29 cellular contexts compared by ENCODE assay signal in the genomic region with DNA sequence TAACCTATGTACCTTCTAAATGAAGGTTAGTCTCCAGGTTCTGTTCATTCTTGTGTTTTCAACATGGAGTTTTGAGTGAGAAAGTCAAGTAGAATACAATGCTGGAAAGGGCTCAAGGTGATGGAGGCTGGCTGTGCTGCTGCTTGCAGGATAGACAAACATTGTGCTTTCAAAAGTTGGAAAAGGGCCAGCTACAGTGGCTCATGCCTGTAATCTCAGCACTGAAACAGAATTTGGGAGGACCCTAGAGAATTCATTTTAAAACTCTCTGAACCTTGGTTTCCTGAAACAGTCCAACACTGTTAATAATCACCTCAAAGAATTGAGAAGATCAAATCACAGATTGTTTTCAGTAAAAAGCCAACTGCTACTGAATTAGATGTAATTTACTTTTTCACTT. TPM values are rescaled to one million over a fixed set of nuclear protein-coding genes. Genes with fewer than 3 reads are reported as not detected.
DNase-seq lines count a peak whose midpoint lies in the region; ATAC-seq and TF ChIP-seq lines count a peak whose summit lies in the region.
"Had no signal": no experiment of that assay in that cellular context is flagged by ENCODE, and none has a peak within 500 bp of the region (broad histone marks: within the 10 kb centered on the region; RNA-seq: fewer than 3 reads in every experiment).

No MANE protein-coding gene starts in this region.

- no peaks in the 10 kb centered on the region for H3K9me3 Mint-ChIP-seq in chondrocyte (ENCODE audit: low read depth)
- H3K9me3 Mint-ChIP-seq in activated T-helper 2 cell treated with anti-CD3 and anti-CD28 coated beads, Interferon-gamma antibody, Interleukin-2, Interleukin-4, amounts not matched to agents 10 μg/mL and 5 μg/mL and 100 μg/mL, durations not matched to agents 14 hours and 24 hours and 36 hours, result no peaks in the 10 kb centered on the region
- H3K9me3 Mint-ChIP-seq: activated naive CD4-positive, alpha-beta T cell treated with anti-CD3 and anti-CD28 coated beads, Interleukin-2, amount 10 ng/mL, durations not matched to agents 7 days and 5 days; CD8-positive, alpha-beta T cell; neural crest cell; T-helper 1 cell treated with Interleukin-12 subunit alpha and Interleukin-12 subunit beta and Interleukin-4 antibody, amounts not matched to agents 30 μg/mL and 1 μg/mL, for 36 hours had no signal

- peaks cover 83% of the 10 kb centered on the region for H3K36me3 ChIP-seq in BLaER1

- peak overlapping the region; percentile 65 for H3K4me2 ChIP-seq in BLaER1
- H3K4me2 ChIP-seq: smooth muscle cell had no signal

- no peak for TF ChIP-seq CTCF in chondrocyte (IDR thresholded peaks at IDR 0.05)

- DNase-seq in NCI-H2029 treated with DMSO at 0.1 percent for 48 hours (lab: John Stamatoyannopoulos, UW) (peak; percentile 18), epithelial cell of prostate (ENCODE audit: low read depth, low spot score) (no peak), ACHN (no peak), activated gamma-delta T cell (lab: John Stamatoyannopoulos, UW) (no peak), chondrocyte (ENCODE audit: low spot score) (no peak)
- no peak for DNase-seq in activated T-helper 2 cell treated with anti-CD3 and anti-CD28 coated beads, Interferon-gamma antibody, Interleukin-2, Interleukin-4, amounts not matched to agents 10 μg/mL and 5 μg/mL and 100 μg/mL, durations not matched to agents 14 hours and 24 hours and 36 hours (ENCODE audit: low spot score)
- DNase-seq: activated CD4-positive, alpha-beta T cell treated with anti-CD3 and anti-CD28 coated beads, Interleukin-2, amount 50 U/mL, for 1 hour; activated CD8-positive, alpha-beta memory T cell treated with anti-CD3 and anti-CD28 coated beads, Interleukin-2, amount 50 U/mL, for 48 hours; activated naive CD4-positive, alpha-beta T cell treated with anti-CD3 and anti-CD28 coated beads, Interleukin-2, amount 10 ng/mL, durations not matched to agents 7 days and 5 days; CD8-positive, alpha-beta T cell; cerebellar nuclear complex; DMS53; effector memory CD4-positive, alpha-beta T cell; GF-D8; heart left ventricle; NCI-H1417 treated with DMSO at 0.1 percent for 48 hours; NCI-H345; psoas muscle; stimulated activated CD4-positive, alpha-beta T cell treated with anti-CD3 and anti-CD28 coated beads, Interleukin-4, amount 100 ng/mL, for 24 hours; upper lobe of left lung had no signal

- no peak overlapping the region for H3K27ac Mint-ChIP-seq in chondrocyte (ENCODE audit: unreplicated experiment)
- H3K27ac Mint-ChIP-seq in activated T-helper 2 cell treated with anti-CD3 and anti-CD28 coated beads, Interferon-gamma antibody, Interleukin-2, Interleukin-4, amounts not matched to agents 10 μg/mL and 5 μg/mL and 100 μg/mL, durations not matched to agents 14 hours and 24 hours and 36 hours, result no peak overlapping the region
- H3K27ac Mint-ChIP-seq: activated naive CD4-positive, alpha-beta T cell treated with anti-CD3 and anti-CD28 coated beads, Interleukin-2, amount 10 ng/mL, durations not matched to agents 7 days and 5 days; CD8-positive, alpha-beta T cell; T-helper 1 cell treated with Interleukin-12 subunit alpha and Interleukin-12 subunit beta and Interleukin-4 antibody, amounts not matched to agents 30 μg/mL and 1 μg/mL, for 36 hours had no signal

- peaks cover 40% of the 10 kb centered on the region for H3K36me3 Mint-ChIP-seq in chondrocyte (ENCODE audit: low read depth)
- H3K36me3 Mint-ChIP-seq in activated T-helper 2 cell treated with anti-CD3 and anti-CD28 coated beads, Interferon-gamma antibody, Interleukin-2, Interleukin-4, amounts not matched to agents 10 μg/mL and 5 μg/mL and 100 μg/mL, durations not matched to agents 14 hours and 24 hours and 36 hours (ENCODE audit: low read depth), result peaks cover 79% of the 10 kb centered on the region

- peak overlapping the region; percentile 51; the same call in 1 of the 2 replicates for H3K9ac ChIP-seq in BLaER1

- no peaks in the 10 kb centered on the region for H3K27me3 ChIP-seq in BLaER1
- H3K27me3 ChIP-seq: ascending aorta, heart left ventricle, SJSA1, upper lobe of left lung had no signal

- H3K4me1 ChIP-seq in BLaER1, result peaks cover 54% of the 10 kb centered on the region
- H3K4me1 ChIP-seq: ascending aorta, SJSA1 had no signal

- no peaks in the 10 kb centered on the region for H3K9me3 ChIP-seq in BLaER1
- H3K9me3 ChIP-seq: ascending aorta, heart left ventricle, psoas muscle, SJSA1, upper lobe of left lung had no signal

- intact Hi-C loops in activated T-helper 2 cell treated with anti-CD3 and anti-CD28 coated beads, Interferon-gamma antibody, Interleukin-2, Interleukin-4, amounts not matched to agents 10 μg/mL and 5 μg/mL and 100 μg/mL, durations not matched to agents 14 hours and 24 hours and 36 hours (cut with micrococcal nuclease), result no loop called here

- H4K20me1 ChIP-seq in BLaER1, result peaks cover 9% of the 10 kb centered on the region; the same call in 1 of the 2 replicates

- no peak overlapping the region for H3K4me3 Mint-ChIP-seq in chondrocyte (ENCODE audit: unreplicated experiment)
- no peak overlapping the region for H3K4me3 Mint-ChIP-seq in activated T-helper 2 cell treated with anti-CD3 and anti-CD28 coated beads, Interferon-gamma antibody, Interleukin-2, Interleukin-4, amounts not matched to agents 10 μg/mL and 5 μg/mL and 100 μg/mL, durations not matched to agents 14 hours and 24 hours and 36 hours (ENCODE audit: low read depth)
- H3K4me3 Mint-ChIP-seq: activated naive CD4-positive, alpha-beta T cell treated with anti-CD3 and anti-CD28 coated beads, Interleukin-2, amount 10 ng/mL, durations not matched to agents 7 days and 5 days; CD8-positive, alpha-beta T cell; neural crest cell; T-helper 1 cell treated with Interleukin-12 subunit alpha and Interleukin-12 subunit beta and Interleukin-4 antibody, amounts not matched to agents 30 μg/mL and 1 μg/mL, for 36 hours had no signal

- H3K27me3 Mint-ChIP-seq in chondrocyte (ENCODE audit: low read depth), result no peaks in the 10 kb centered on the region
- no peaks in the 10 kb centered on the region for H3K27me3 Mint-ChIP-seq in activated T-helper 2 cell treated with anti-CD3 and anti-CD28 coated beads, Interferon-gamma antibody, Interleukin-2, Interleukin-4, amounts not matched to agents 10 μg/mL and 5 μg/mL and 100 μg/mL, durations not matched to agents 14 hours and 24 hours and 36 hours (ENCODE audit: low read depth)
- H3K27me3 Mint-ChIP-seq: activated naive CD4-positive, alpha-beta T cell treated with anti-CD3 and anti-CD28 coated beads, Interleukin-2, amount 10 ng/mL, durations not matched to agents 7 days and 5 days had no signal

- H3K4me3 ChIP-seq in BLaER1, result no peak overlapping the region
- H3K4me3 ChIP-seq: ascending aorta, heart left ventricle, psoas muscle, SJSA1, smooth muscle cell, upper lobe of left lung had no signal

- H3K27ac ChIP-seq in BLaER1 (peak overlapping the region; percentile 44), epithelial cell of prostate (peak overlapping the region; percentile 25)
- H3K27ac ChIP-seq: ascending aorta, heart left ventricle, SJSA1, upper lobe of left lung, VCaP had no signal

- peak; percentile 51 for ATAC-seq in GM18511 (IDR thresholded peaks at IDR 0.05; ENCODE audit: unreplicated experiment)
- ATAC-seq: CD8-positive, alpha-beta T cell; HCT116; heart left ventricle; psoas muscle had no signal

- peaks cover 23% of the 10 kb centered on the region for H3K4me1 Mint-ChIP-seq in chondrocyte (ENCODE audit: low read depth)
- H3K4me1 Mint-ChIP-seq in activated T-helper 2 cell treated with anti-CD3 and anti-CD28 coated beads, Interferon-gamma antibody, Interleukin-2, Interleukin-4, amounts not matched to agents 10 μg/mL and 5 μg/mL and 100 μg/mL, durations not matched to agents 14 hours and 24 hours and 36 hours (ENCODE audit: low read depth), result peaks cover 18% of the 10 kb centered on the region
- H3K4me1 Mint-ChIP-seq: neural crest cell had no signal

- in situ Hi-C loops in ACHN (cut with HindIII; ENCODE audit: low pct_ligation_motif_present, low pct_unique_long_range_greater_than_20kb, low sequenced_read_pairs), result no loop called here

RNA-seq across cellular contexts. Expression of gene IARS1, which starts 15.4 kb away (rescaled TPM):
- total RNA-seq in chondrocyte, result 176 to 249 TPM (median 237 TPM) in 3 replicates
- 177 and 186 TPM in 2 replicates for total RNA-seq in activated T-helper 2 cell treated with anti-CD3 and anti-CD28 coated beads, Interferon-gamma antibody, Interleukin-2, Interleukin-4, amounts not matched to agents 10 μg/mL and 5 μg/mL and 100 μg/mL, durations not matched to agents 14 hours and 24 hours and 36 hours

RNA-seq across cellular contexts. Expression of gene NOL8, which starts 16.3 kb away (rescaled TPM):
- total RNA-seq in chondrocyte, result 28.3 to 39.7 TPM (median 30.5 TPM) in 3 replicates
- total RNA-seq in activated T-helper 2 cell treated with anti-CD3 and anti-CD28 coated beads, Interferon-gamma antibody, Interleukin-2, Interleukin-4, amounts not matched to agents 10 μg/mL and 5 μg/mL and 100 μg/mL, durations not matched to agents 14 hours and 24 hours and 36 hours, result 73.2 and 75.5 TPM in 2 replicates

RNA-seq across cellular contexts. Expression of gene CENPP, which starts 16.9 kb away (rescaled TPM):
- 7.7 to 19.7 TPM (median 9.2 TPM) in 3 replicates for total RNA-seq in chondrocyte
- 19.2 and 21.0 TPM in 2 replicates for total RNA-seq in activated T-helper 2 cell treated with anti-CD3 and anti-CD28 coated beads, Interferon-gamma antibody, Interleukin-2, Interleukin-4, amounts not matched to agents 10 μg/mL and 5 μg/mL and 100 μg/mL, durations not matched to agents 14 hours and 24 hours and 36 hours
